8 cellular contexts compared by ENCODE assay signal in genomic region chr14:36320210-36321003, GRCh38. TPM values are rescaled to one million over a fixed set of nuclear protein-coding genes. Genes with fewer than 3 reads are reported as not detected.
DNase-seq lines count a peak whose midpoint lies in the region; ATAC-seq and TF ChIP-seq lines count a peak whose summit lies in the region.

TSS of gene MBIP (minus strand) at chr14:36320637. CDS start at chr14:36320588, 49 bp downstream.

- H3K36me3 ChIP-seq in CD8-positive, alpha-beta T cell (ENCODE audit: insufficient read depth, low read length), result no peaks in the 10 kb centered on the region

- POLR2A ChIA-PET in CD8-positive, alpha-beta T cell (lab: Charles Lee), result interaction anchor here (0.6 to 1.2 kb wide), 3 partner anchors 10 to 903 kb away, joined by 3 to 5 read pairs (median 3); no protein-coding TSS in a partner anchor
- POLR2A ChIA-PET in activated CD8-positive, alpha-beta memory T cell treated with anti-CD3 and anti-CD28 coated beads for 36 hours (lab: Charles Lee), result interaction anchor here (0.6 to 1.9 kb wide), 2 partner anchors 383 to 494 kb away, joined by 8 to 15 read pairs; partner anchors contain the start of gene BRMS1L

- no peaks in the 10 kb centered on the region for H3K9me3 ChIP-seq in CD8-positive, alpha-beta T cell (ENCODE audit: low read length)

- no peaks in the 10 kb centered on the region for H3K9me3 Mint-ChIP-seq in CD8-positive, alpha-beta T cell
- H3K9me3 Mint-ChIP-seq in effector memory CD8-positive, alpha-beta T cell, result peaks cover 0 to 3% of the 10 kb centered on the region in 2 donors
- H3K9me3 Mint-ChIP-seq in memory B cell, result no peaks in the 10 kb centered on the region

- peaks cover 9% of the 10 kb centered on the region for H3K36me3 Mint-ChIP-seq in CD8-positive, alpha-beta T cell
- peaks cover 6% of the 10 kb centered on the region for H3K36me3 Mint-ChIP-seq in effector memory CD8-positive, alpha-beta T cell (ENCODE audit: insufficient read depth)
- no peaks in the 10 kb centered on the region for H3K36me3 Mint-ChIP-seq in memory B cell

- H3K27me3 ChIP-seq in CD8-positive, alpha-beta T cell (ENCODE audit: insufficient read depth, low read length), result no peaks in the 10 kb centered on the region

- CTCF ChIA-PET in CD8-positive, alpha-beta T cell (lab: Charles Lee), result interaction anchor here (1.1 kb wide), 1 partner anchor 54 kb away, joined by 5 read pairs; no protein-coding TSS in a partner anchor
- CTCF ChIA-PET in activated CD8-positive, alpha-beta memory T cell treated with anti-CD3 and anti-CD28 coated beads for 36 hours (lab: Charles Lee), result interaction anchor here (0.7 kb wide), 1 partner anchor 17 kb away, joined by 3 read pairs; no protein-coding TSS in a partner anchor

- H3K4me1 ChIP-seq in CD8-positive, alpha-beta T cell (ENCODE audit: insufficient read depth, low read length), result peaks cover 16% of the 10 kb centered on the region

- H3K27ac ChIP-seq in CD8-positive, alpha-beta T cell (ENCODE audit: low read depth, low read length), result peak within 1 kb of the TSS; percentile 74

- H3K4me3 ChIP-seq in CD8-positive, alpha-beta T cell (ENCODE audit: low read depth, low read length), result peak within 1 kb of the TSS; percentile 86

- TF ChIP-seq CTCF in CD8-positive, alpha-beta T cell (IDR thresholded peaks at IDR 0.05), result no peak
- TF ChIP-seq CTCF in GM20000 (IDR thresholded peaks at IDR 0.05; ENCODE audit: extremely low read depth, missing control alignments), result no peak

- H3K4me3 Mint-ChIP-seq in CD8-positive, alpha-beta T cell, result peak within 1 kb of the TSS; percentile 98
- H3K4me3 Mint-ChIP-seq in effector memory CD8-positive, alpha-beta T cell, result peak within 1 kb of the TSS; percentile 84 to 95
- H3K4me3 Mint-ChIP-seq in memory B cell, result peak within 1 kb of the TSS; percentile 97

- H3K27ac Mint-ChIP-seq in CD8-positive, alpha-beta T cell, result peak within 1 kb of the TSS; percentile 97
- H3K27ac Mint-ChIP-seq in effector memory CD8-positive, alpha-beta T cell, result peak within 1 kb of the TSS; percentile 91 to 95
- H3K27ac Mint-ChIP-seq in memory B cell, result peak within 1 kb of the TSS; percentile 95

- peaks cover 5% of the 10 kb centered on the region for H3K27me3 Mint-ChIP-seq in CD8-positive, alpha-beta T cell (ENCODE audit: low read depth)
- H3K27me3 Mint-ChIP-seq in effector memory CD8-positive, alpha-beta T cell, result peaks cover 21% of the 10 kb centered on the region in 2 donors
- peaks cover 7% of the 10 kb centered on the region for H3K27me3 Mint-ChIP-seq in memory B cell

- ATAC-seq in CD8-positive, alpha-beta T cell, result peak; percentile 96
- peak; percentile 94 for ATAC-seq in effector memory CD8-positive, alpha-beta T cell (replicated peaks)
- peak; percentile 97 for ATAC-seq in memory B cell (ENCODE audit: low read depth)

- peaks cover 41% of the 10 kb centered on the region for H3K4me1 Mint-ChIP-seq in CD8-positive, alpha-beta T cell (ENCODE audit: low read depth)
- peaks cover 18 to 35% of the 10 kb centered on the region in 2 donors for H3K4me1 Mint-ChIP-seq in effector memory CD8-positive, alpha-beta T cell (ENCODE audit: low read depth in 2 of 2)
- H3K4me1 Mint-ChIP-seq in memory B cell, result peaks cover 11% of the 10 kb centered on the region

- peak; percentile 79 to 94 (median 88) for DNase-seq in CD8-positive, alpha-beta T cell
- DNase-seq in GM20000 (ENCODE audit: low spot score), result peak; percentile 88
- peak; percentile 92 for DNase-seq in HT-29 (ENCODE audit: low spot score)
- DNase-seq in NOMO-1 (lab: John Stamatoyannopoulos, UW; ENCODE audit: unreplicated experiment in 2 of 2), result peak; percentile 90 to 93
- DNase-seq in effector memory CD8-positive, alpha-beta T cell, result peak; percentile 72 to 85 (median 76)
- DNase-seq in memory B cell (ENCODE audit: low spot score in 2 of 2), result peak; percentile 72 to 75
- DNase-seq in stimulated activated CD8-positive, alpha-beta memory T cell treated with anti-CD3 and anti-CD28 coated beads, Interleukin-12 subunit alpha, Interleukin-12 subunit beta, amount 100 ng/mL, for 24 hours (ENCODE audit: extremely low read depth), result peak; percentile 79

- intact Hi-C loops in CD8-positive, alpha-beta T cell (cut with DNase I, micrococcal nuclease), result loop anchor here (1.0 to 10.0 kb wide), 5 partner anchors 386 to 1858 kb away; partner anchors contain the start of genes BRMS1L (in 1 of the 2), SPTSSA (in 1 of the 2) and SRP54 (in 1 of the 2)

RNA-seq across cellular contexts. Expression of gene MBIP, which starts in this region (rescaled TPM):
- total RNA-seq in CD8-positive, alpha-beta T cell, result 10 to 100 TPM; 57.4 to 58.1 TPM
- 2.1 and 2.5 TPM in 2 replicates for total RNA-seq in HT-29 (2014; rRNA removed; shearing (Covaris generic))
- total RNA-seq in activated CD8-positive, alpha-beta memory T cell treated with anti-CD3 and anti-CD28 coated beads for 36 hours, result 10 to 100 TPM; 26.8 to 27.8 TPM

Comparison
In these comparisons a context has a peak if more than half of its experiments do, and no peak if none do; other contexts are left out.
1. Peak in every context shown above with its lines: DNase-seq, ATAC-seq, H3K4me3 ChIP-seq and H3K27ac ChIP-seq.